Comparison of ENCODE assay signal across 9 cellular contexts in genomic region chr17:10018461-10018891, GRCh38.
A peak's percentile ranks its signal among the peaks of the same experiment; 100 is the strongest.
DNase-seq lines count a peak whose midpoint lies in the region; ATAC-seq and TF ChIP-seq lines count a peak whose summit lies in the region.
"Had no signal": no experiment of that assay in that cellular context is flagged by ENCODE, and none has a peak within 500 bp of the region (broad histone marks: within the 10 kb centered on the region; RNA-seq: fewer than 3 reads in every experiment).

No MANE protein-coding gene starts in this region.

- H3K4me1 ChIP-seq in lung (ENCODE audit: control insufficient read depth in 2 of 2, insufficient read depth in 2 of 2, low read length in 2 of 2) (peaks cover 0 to 8% of the 10 kb centered on the region in 2 donors), GM23248 (ENCODE audit: insufficient read depth) (no peaks in the 10 kb centered on the region)

- no peak overlapping the region for H3K9ac ChIP-seq in GM23248

- WGBS in lung, 2 donors = 34 to 35% methylated on average over 7 of the region's 7 CpGs
- WGBS in GM23248 (ENCODE audit: low coverage in 1 of 2, low lambda C conversion rate in 2 of 2, missing lambda C conversion rate in 2 of 2), 2 experiments = 60 to 67% methylated on average over 7 of the region's 7 CpGs

- no peak overlapping the region for H2AFZ ChIP-seq in GM23248

- peak overlapping the region in 1 of 2 donors; percentile 78 for H3K27ac ChIP-seq in lung (ENCODE audit: low read depth in 1 of 2, low read length in 1 of 2)
- H3K27ac ChIP-seq in GM23248 = no peak overlapping the region
- H3K27ac ChIP-seq in WERI-Rb-1 = no peak overlapping the region

- no peaks in the 10 kb centered on the region for H3K9me2 ChIP-seq in GM23248 (ENCODE audit: insufficient read depth)

- H3K4me3 ChIP-seq in lung (no peak overlapping the region), GM23248 (no peak overlapping the region), WERI-Rb-1 (ENCODE audit: low read depth, low read length) (no peak overlapping the region)

- no peaks in the 10 kb centered on the region for H3K36me3 ChIP-seq in lung (ENCODE audit: control insufficient read depth in 2 of 2, insufficient read depth in 2 of 2, low read length in 2 of 2)
- no peaks in the 10 kb centered on the region for H3K36me3 ChIP-seq in GM23248 (ENCODE audit: low read depth)
- H3K36me3 ChIP-seq in WERI-Rb-1 = no peaks in the 10 kb centered on the region

- H3K9me3 ChIP-seq in lung (ENCODE audit: control insufficient read depth in 2 of 2, insufficient read depth in 1 of 2, low read length in 1 of 2) = peaks cover 0 to 2% of the 10 kb centered on the region in 2 donors
- H3K9me3 ChIP-seq in GM23248 (ENCODE audit: low read depth) = no peaks in the 10 kb centered on the region
- no peaks in the 10 kb centered on the region for H3K9me3 ChIP-seq in WERI-Rb-1 (ENCODE audit: severe bottlenecking)

- in situ Hi-C loops in GM23248 (cut with MboI) = no loop called here

- H3K79me2 ChIP-seq in GM23248 (ENCODE audit: insufficient read depth) = no peaks in the 10 kb centered on the region

- peak; percentile 93 to 99 for DNase-seq in NOMO-1 (lab: John Stamatoyannopoulos, UW; ENCODE audit: unreplicated experiment in 2 of 2)
- no peak for DNase-seq in lung (ENCODE audit: low spot score)
- no peak for DNase-seq in COR-L47 (lab: John Stamatoyannopoulos, UW)
- no peak for DNase-seq in OCI-M2 (lab: John Stamatoyannopoulos, UW; ENCODE audit: unreplicated experiment)
- DNase-seq in GM23248 = no peak
- no peak for DNase-seq in WERI-Rb-1
- DNase-seq: NCI-H526 had no signal

- H3K4me2 ChIP-seq in GM23248 (ENCODE audit: unreplicated experiment) = no peak overlapping the region

- peak; percentile 55 for ATAC-seq in GM18498 (IDR thresholded peaks at IDR 0.05; ENCODE audit: unreplicated experiment)
- ATAC-seq in HG02571 (IDR thresholded peaks at IDR 0.05; ENCODE audit: unreplicated experiment) = peak; percentile 51
- peak; percentile 61 for ATAC-seq in lung (ENCODE audit: insufficient read depth, low FRiP score)

- H4K20me1 ChIP-seq in GM23248 (ENCODE audit: insufficient read depth) = no peaks in the 10 kb centered on the region

- H3F3A ChIP-seq in GM23248 (ENCODE audit: insufficient read depth) = no peaks in the 10 kb centered on the region

- H3K27me3 ChIP-seq in lung (ENCODE audit: control insufficient read depth, insufficient read depth) = no peaks in the 10 kb centered on the region
- no peaks in the 10 kb centered on the region for H3K27me3 ChIP-seq in GM23248 (replicated peaks; ENCODE audit: insufficient read depth)
- H3K27me3 ChIP-seq in WERI-Rb-1 (ENCODE audit: insufficient read depth, low read depth, severe bottlenecking) = no peaks in the 10 kb centered on the region

- TF ChIP-seq CTCF in lung (IDR thresholded peaks at IDR 0.05; ENCODE audit: control extremely low read depth, extremely low read depth) (no peak), WERI-Rb-1 (IDR thresholded peaks at IDR 0.05; ENCODE audit: low read depth, low read length) (no peak)

Comparison
In these comparisons a context has a peak if more than half of its experiments do, and no peak if none do; other contexts are left out.
1. DNase-seq: peak in NOMO-1 (2 of 2); none in lung (single experiment), COR-L47 (single experiment), OCI-M2 (single experiment), GM23248 (single experiment) and WERI-Rb-1 (single experiment).
2. Peak in every context shown above with its lines, with median percentiles within 50 percentile points of each other: ATAC-seq.